Comparison of ENCODE assay signal across 27 cellular contexts in genomic region chr6:131729550-131729949, GRCh38. TPM values are rescaled to one million over a fixed set of nuclear protein-coding genes. Genes with fewer than 3 reads are reported as not detected.
"Had no signal": no experiment of that assay in that cellular context is flagged by ENCODE, and none has a peak within 500 bp of the region (broad histone marks: within the 10 kb centered on the region; RNA-seq: fewer than 3 reads in every experiment).

No MANE protein-coding gene starts in this region.

- H3K36me3 ChIP-seq: gastroesophageal sphincter, left ventricle myocardium inferior, lower lobe of right lung, ovary, right atrium auricular region, thoracic aorta, transverse colon had no signal

- DNase-seq: cortex of kidney; dorsolateral prefrontal cortex; effector CD8-positive, alpha-beta T cell; foreskin fibroblast; kidney; left cardiac atrium; left ventricle myocardium inferior; lower lobe of right lung; natural killer cell; ovary; stimulated activated naive CD4-positive, alpha-beta T cell; stomach; substantia nigra; transverse colon had no signal

- H3K9me3 ChIP-seq: lower lobe of right lung, ovary, right atrium auricular region, stomach, thoracic aorta, transverse colon had no signal

- H3K4me3 Mint-ChIP-seq: memory B cell, mesothelial cell of epicardium, natural killer cell, neural crest cell had no signal

- H3K27ac Mint-ChIP-seq: memory B cell, mesothelial cell of epicardium, natural killer cell had no signal

- H2AFZ ChIP-seq: hepatocyte had no signal

- H3K4me2 ChIP-seq: hepatocyte had no signal

- H3K36me3 Mint-ChIP-seq: memory B cell, natural killer cell had no signal

- H3K4me1 Mint-ChIP-seq: memory B cell, natural killer cell had no signal

- FAIRE-seq: kidney had no signal

- H3K27ac ChIP-seq: dorsolateral prefrontal cortex, gastroesophageal sphincter, hepatocyte, left ventricle myocardium inferior, lower lobe of right lung, ovary, right atrium auricular region, stomach, thoracic aorta, transverse colon had no signal

- H3K79me2 ChIP-seq: hepatocyte had no signal

- H3K27me3 ChIP-seq: dorsolateral prefrontal cortex, gastroesophageal sphincter, hepatocyte, right atrium auricular region, stomach, transverse colon had no signal

- H3K9me3 Mint-ChIP-seq: memory B cell, natural killer cell had no signal

- H3K4me3 ChIP-seq: dorsolateral prefrontal cortex, gastroesophageal sphincter, hepatocyte, left ventricle myocardium inferior, lower lobe of right lung, ovary, right atrium auricular region, stomach, thoracic aorta, transverse colon had no signal

- ATAC-seq: gastroesophageal sphincter, left cardiac atrium, lower lobe of right lung, natural killer cell had no signal

- H3K4me1 ChIP-seq: gastroesophageal sphincter, left ventricle myocardium inferior, lower lobe of right lung, right atrium auricular region, stomach, transverse colon had no signal

RNA-seq across cellular contexts. Expression of gene CTAGE9, which starts 18.7 kb away (rescaled TPM):
- total RNA-seq: dorsolateral prefrontal cortex, fibroblast of lung, gastroesophageal sphincter, kidney, left cardiac atrium, left ventricle myocardium inferior, lower lobe of right lung, myocyte, neural crest cell, ovary, posterior vena cava, right atrium auricular region, thoracic aorta, transverse colon, ureter had no signal
- polyA plus RNA-seq: esophagus, fibroblast of lung, hepatocyte, ovary, stomach had no signal

RNA-seq across cellular contexts. Expression of gene OR2A4, which starts 28.3 kb away (rescaled TPM):
- total RNA-seq: fibroblast of lung, hepatocyte, kidney, left cardiac atrium, left ventricle myocardium inferior, lower lobe of right lung, mesothelial cell of epicardium, mucosa of gallbladder, myocyte, neural crest cell, ovary, posterior vena cava, right atrium auricular region, thoracic aorta, transverse colon, ureter had no signal
- polyA plus RNA-seq: esophagus, ovary, stomach had no signal
